ENCODE assay signal across 19 cellular contexts in the genomic region with DNA sequence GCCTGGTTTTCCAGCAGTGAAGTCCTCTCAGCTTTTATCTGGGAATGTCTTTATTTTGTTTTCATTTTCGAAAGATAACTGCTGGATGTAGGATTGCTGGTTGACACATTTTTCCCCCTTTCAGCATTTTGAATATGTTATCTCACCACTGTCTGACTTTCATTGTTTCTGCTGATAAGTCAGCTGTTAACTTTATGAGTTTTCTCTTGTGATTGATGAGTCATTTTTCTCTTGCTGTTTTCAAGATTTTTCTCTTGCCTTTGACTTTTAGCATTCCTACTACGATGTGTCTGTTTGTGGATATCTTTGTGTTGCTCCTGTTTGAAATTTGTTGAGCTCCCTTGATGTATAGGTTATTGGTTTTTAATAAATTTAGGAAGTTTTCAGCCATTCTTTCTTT.
DNase-seq lines count a peak whose midpoint lies in the region; ATAC-seq, FAIRE-seq and TF ChIP-seq lines count a peak whose summit lies in the region.
"Had no signal": no experiment of that assay in that cellular context is flagged by ENCODE, and none has a peak within 500 bp of the region (broad histone marks: within the 10 kb centered on the region; RNA-seq: fewer than 3 reads in every experiment).

No MANE protein-coding gene starts in this region.

- intact Hi-C loops in natural killer cell (cut with micrococcal nuclease) = no loop called here

- H2AFZ ChIP-seq in astrocyte (ENCODE audit: low read depth, low read length) = no peak overlapping the region

- in situ Hi-C loops in GM13977 (cut with MboI; ENCODE audit: low pct_unique_long_range_greater_than_20kb, low sequenced_read_pairs, unreplicated experiment) = no loop called here

- H3K27me3 ChIP-seq in astrocyte (ENCODE audit: insufficient read depth, low read length) = no peaks in the 10 kb centered on the region

- ATAC-seq in natural killer cell = no peak

- no peaks in the 10 kb centered on the region for H3K9me3 ChIP-seq in astrocyte (ENCODE audit: insufficient read depth, low read depth, low read length)

- peak; percentile 76 for FAIRE-seq in astrocyte (lab: Jason Lieb, UNC)

- peaks cover 7% of the 10 kb centered on the region for H3K9me3 Mint-ChIP-seq in astrocyte (ENCODE audit: unreplicated experiment)
- H3K9me3 Mint-ChIP-seq in activated CD4-positive, alpha-beta T cell treated with anti-CD3 and anti-CD28 coated beads, Interleukin-2, amount 10 ng/mL, durations not matched to agents 7 days and 5 days = peaks cover 11% of the 10 kb centered on the region
- H3K9me3 Mint-ChIP-seq in natural killer cell = peaks cover 0 to 4% of the 10 kb centered on the region in 2 donors

- H3K36me3 Mint-ChIP-seq in astrocyte (ENCODE audit: low read depth, unreplicated experiment) (peaks cover 19% of the 10 kb centered on the region), natural killer cell (peaks cover 8% of the 10 kb centered on the region)
- H3K36me3 Mint-ChIP-seq in activated CD4-positive, alpha-beta T cell treated with anti-CD3 and anti-CD28 coated beads, Interleukin-2, amount 10 ng/mL, durations not matched to agents 7 days and 5 days (ENCODE audit: low read depth) = peaks cover 51% of the 10 kb centered on the region

- H3K4me1 ChIP-seq in astrocyte (ENCODE audit: insufficient read depth, low read length) = peaks cover 7% of the 10 kb centered on the region

- DNase-seq in ELR (ENCODE audit: low read depth) (peak; percentile 18), LHCN-M2 (ENCODE audit: low read depth) (peak; percentile 10), astrocyte (ENCODE audit: low read depth) (peak; percentile 69), fibroblast of pulmonary artery (ENCODE audit: low read depth) (peak; percentile 69), NCI-H446 treated with DMSO at 0.1 percent for 48 hours (lab: John Stamatoyannopoulos, UW) (no peak), GM13977 (ENCODE audit: low spot score) (no peak), natural killer cell (no peak)
- no peak for DNase-seq in activated CD4-positive, alpha-beta T cell treated with anti-CD3 and anti-CD28 coated beads, Interleukin-2, amount 10 ng/mL, durations not matched to agents 7 days and 5 days
- DNase-seq: AML-193, DND-41, GOT3, KG1, NCI-H1048, NCI-H1436, NCI-H2029, NCI-H510A treated with DMSO at 0.1 percent for 48 hours, NCI-H774, SHP77 had no signal

- H3K4me3 Mint-ChIP-seq in astrocyte (ENCODE audit: unreplicated experiment) (no peak overlapping the region), natural killer cell (no peak overlapping the region)
- H3K4me3 Mint-ChIP-seq in activated CD4-positive, alpha-beta T cell treated with anti-CD3 and anti-CD28 coated beads, Interleukin-2, amount 10 ng/mL, durations not matched to agents 7 days and 5 days = no peak overlapping the region

- no peak overlapping the region for H3K9ac ChIP-seq in astrocyte (ENCODE audit: low read length)

- no peaks in the 10 kb centered on the region for H3K27me3 Mint-ChIP-seq in astrocyte (ENCODE audit: low read depth, unreplicated experiment)
- H3K27me3 Mint-ChIP-seq in activated CD4-positive, alpha-beta T cell treated with anti-CD3 and anti-CD28 coated beads, Interleukin-2, amount 10 ng/mL, durations not matched to agents 7 days and 5 days = no peaks in the 10 kb centered on the region
- no peaks in the 10 kb centered on the region for H3K27me3 Mint-ChIP-seq in natural killer cell (ENCODE audit: low read depth in 2 of 2)

- H3K27ac ChIP-seq in astrocyte (ENCODE audit: low read depth, low read length) = no peak overlapping the region
- H3K27ac ChIP-seq: SK-N-MC had no signal

- CTCF ChIA-PET in activated CD4-positive, alpha-beta T cell treated with anti-CD3 and anti-CD28 coated beads, Interleukin-2, amount 10 ng/mL, durations not matched to agents 7 days and 5 days (lab: Charles Lee) = no interaction called here

- no peak overlapping the region for H3K27ac Mint-ChIP-seq in astrocyte (ENCODE audit: unreplicated experiment)
- H3K27ac Mint-ChIP-seq in activated CD4-positive, alpha-beta T cell treated with anti-CD3 and anti-CD28 coated beads, Interleukin-2, amount 10 ng/mL, durations not matched to agents 7 days and 5 days = no peak overlapping the region
- no peak overlapping the region for H3K27ac Mint-ChIP-seq in natural killer cell

- H3K4me3 ChIP-seq in astrocyte (ENCODE audit: insufficient read depth, low read depth, low read length) (no peak overlapping the region), fibroblast of pulmonary artery (replicated peaks; ENCODE audit: low read depth, low read length) (no peak overlapping the region)
- H3K4me3 ChIP-seq: SK-N-MC had no signal

- no peaks in the 10 kb centered on the region for H3K79me2 ChIP-seq in astrocyte (ENCODE audit: insufficient read depth, low read length)

- H3K4me1 Mint-ChIP-seq in astrocyte (ENCODE audit: low read depth, unreplicated experiment) = peaks cover 23% of the 10 kb centered on the region
- no peaks in the 10 kb centered on the region for H3K4me1 Mint-ChIP-seq in activated CD4-positive, alpha-beta T cell treated with anti-CD3 and anti-CD28 coated beads, Interleukin-2, amount 10 ng/mL, durations not matched to agents 7 days and 5 days
- peaks cover 0 to 5% of the 10 kb centered on the region in 2 donors for H3K4me1 Mint-ChIP-seq in natural killer cell

- TF ChIP-seq CTCF in astrocyte (IDR thresholded peaks at IDR 0.05; ENCODE audit: insufficient read depth, low read depth, low read length) = no peak
- TF ChIP-seq CTCF in fibroblast of pulmonary artery (IDR thresholded peaks at IDR 0.05; ENCODE audit: low read length, missing control alignments) = no peak
- TF ChIP-seq CTCF in GM13977 (IDR thresholded peaks at IDR 0.05; ENCODE audit: extremely low read depth, insufficient read depth, missing control alignments) = no peak
- no peak for TF ChIP-seq CTCF in natural killer cell (IDR thresholded peaks at IDR 0.05)

- no peaks in the 10 kb centered on the region for H3K36me3 ChIP-seq in astrocyte (ENCODE audit: insufficient read depth, low read length)

- H3K4me2 ChIP-seq in astrocyte (ENCODE audit: low read length) = no peak overlapping the region

- no peaks in the 10 kb centered on the region for H4K20me1 ChIP-seq in astrocyte (ENCODE audit: insufficient read depth, low read length)

- POLR2A ChIA-PET in activated CD4-positive, alpha-beta T cell treated with anti-CD3 and anti-CD28 coated beads, Interleukin-2, amount 10 ng/mL, durations not matched to agents 7 days and 5 days (lab: Charles Lee) = no interaction called here

Comparison
In these comparisons a context has a peak if more than half of its experiments do, and no peak if none do; other contexts are left out.
1. DNase-seq: peak in ELR (single experiment), LHCN-M2 (single experiment), astrocyte (single experiment) and fibroblast of pulmonary artery (single experiment); none in NCI-H446 treated with DMSO at 0.1 percent for 48 hours (single experiment), GM13977 (single experiment), activated CD4-positive, alpha-beta T cell treated with anti-CD3 and anti-CD28 coated beads, Interleukin-2, amount 10 ng/mL, durations not matched to agents 7 days and 5 days (single experiment) and natural killer cell (single experiment).